In the genomic region with DNA sequence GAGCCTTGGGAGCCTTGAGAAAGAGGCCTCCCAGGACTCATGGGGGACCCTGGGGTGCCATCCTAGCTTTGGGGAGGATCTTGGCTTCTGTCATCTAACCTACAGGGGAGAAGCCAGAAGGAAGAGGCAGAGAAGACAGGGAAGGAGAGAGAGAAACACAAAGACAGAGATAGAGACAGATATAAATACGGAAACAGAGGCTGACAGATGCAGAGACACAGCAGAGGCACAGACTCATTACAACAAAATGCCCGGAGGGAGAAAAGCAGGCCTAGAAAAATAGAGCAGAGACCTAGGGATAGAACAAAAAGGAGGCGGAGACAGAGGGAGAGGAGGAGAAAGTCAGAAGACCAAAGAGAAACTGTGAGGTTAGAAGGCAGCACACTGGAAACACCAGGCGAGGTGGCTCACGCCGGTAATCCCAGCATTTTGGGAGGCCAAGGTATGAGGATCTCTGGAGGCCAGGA, we compare ENCODE assay signal across 1 cellular context.
TF ChIP-seq lines count a peak whose summit lies in the region.

No MANE protein-coding gene starts in this region.

TF ChIP-seq in H1, 55 proteins besides CTCF, POLR2A, EP300 and RAD21:
- TF ChIP-seq TAF1 (IDR thresholded peaks at IDR 0.05; ENCODE audit: low read depth, low read length) = no peak
- TF ChIP-seq SP1 (IDR thresholded peaks at IDR 0.05; ENCODE audit: low read depth, low read length) = no peak
- no peak for TF ChIP-seq KDM4A (IDR thresholded peaks at IDR 0.05; ENCODE audit: low read depth, low read length, severe bottlenecking)
- no peak for TF ChIP-seq SAP30 (IDR thresholded peaks at IDR 0.05; ENCODE audit: insufficient read depth, insufficient replicate concordance, low read length)
- peak; percentile 78 for TF ChIP-seq TBP (IDR thresholded peaks at IDR 0.05; ENCODE audit: low read depth, low read length)
- TF ChIP-seq, protein P1, sequence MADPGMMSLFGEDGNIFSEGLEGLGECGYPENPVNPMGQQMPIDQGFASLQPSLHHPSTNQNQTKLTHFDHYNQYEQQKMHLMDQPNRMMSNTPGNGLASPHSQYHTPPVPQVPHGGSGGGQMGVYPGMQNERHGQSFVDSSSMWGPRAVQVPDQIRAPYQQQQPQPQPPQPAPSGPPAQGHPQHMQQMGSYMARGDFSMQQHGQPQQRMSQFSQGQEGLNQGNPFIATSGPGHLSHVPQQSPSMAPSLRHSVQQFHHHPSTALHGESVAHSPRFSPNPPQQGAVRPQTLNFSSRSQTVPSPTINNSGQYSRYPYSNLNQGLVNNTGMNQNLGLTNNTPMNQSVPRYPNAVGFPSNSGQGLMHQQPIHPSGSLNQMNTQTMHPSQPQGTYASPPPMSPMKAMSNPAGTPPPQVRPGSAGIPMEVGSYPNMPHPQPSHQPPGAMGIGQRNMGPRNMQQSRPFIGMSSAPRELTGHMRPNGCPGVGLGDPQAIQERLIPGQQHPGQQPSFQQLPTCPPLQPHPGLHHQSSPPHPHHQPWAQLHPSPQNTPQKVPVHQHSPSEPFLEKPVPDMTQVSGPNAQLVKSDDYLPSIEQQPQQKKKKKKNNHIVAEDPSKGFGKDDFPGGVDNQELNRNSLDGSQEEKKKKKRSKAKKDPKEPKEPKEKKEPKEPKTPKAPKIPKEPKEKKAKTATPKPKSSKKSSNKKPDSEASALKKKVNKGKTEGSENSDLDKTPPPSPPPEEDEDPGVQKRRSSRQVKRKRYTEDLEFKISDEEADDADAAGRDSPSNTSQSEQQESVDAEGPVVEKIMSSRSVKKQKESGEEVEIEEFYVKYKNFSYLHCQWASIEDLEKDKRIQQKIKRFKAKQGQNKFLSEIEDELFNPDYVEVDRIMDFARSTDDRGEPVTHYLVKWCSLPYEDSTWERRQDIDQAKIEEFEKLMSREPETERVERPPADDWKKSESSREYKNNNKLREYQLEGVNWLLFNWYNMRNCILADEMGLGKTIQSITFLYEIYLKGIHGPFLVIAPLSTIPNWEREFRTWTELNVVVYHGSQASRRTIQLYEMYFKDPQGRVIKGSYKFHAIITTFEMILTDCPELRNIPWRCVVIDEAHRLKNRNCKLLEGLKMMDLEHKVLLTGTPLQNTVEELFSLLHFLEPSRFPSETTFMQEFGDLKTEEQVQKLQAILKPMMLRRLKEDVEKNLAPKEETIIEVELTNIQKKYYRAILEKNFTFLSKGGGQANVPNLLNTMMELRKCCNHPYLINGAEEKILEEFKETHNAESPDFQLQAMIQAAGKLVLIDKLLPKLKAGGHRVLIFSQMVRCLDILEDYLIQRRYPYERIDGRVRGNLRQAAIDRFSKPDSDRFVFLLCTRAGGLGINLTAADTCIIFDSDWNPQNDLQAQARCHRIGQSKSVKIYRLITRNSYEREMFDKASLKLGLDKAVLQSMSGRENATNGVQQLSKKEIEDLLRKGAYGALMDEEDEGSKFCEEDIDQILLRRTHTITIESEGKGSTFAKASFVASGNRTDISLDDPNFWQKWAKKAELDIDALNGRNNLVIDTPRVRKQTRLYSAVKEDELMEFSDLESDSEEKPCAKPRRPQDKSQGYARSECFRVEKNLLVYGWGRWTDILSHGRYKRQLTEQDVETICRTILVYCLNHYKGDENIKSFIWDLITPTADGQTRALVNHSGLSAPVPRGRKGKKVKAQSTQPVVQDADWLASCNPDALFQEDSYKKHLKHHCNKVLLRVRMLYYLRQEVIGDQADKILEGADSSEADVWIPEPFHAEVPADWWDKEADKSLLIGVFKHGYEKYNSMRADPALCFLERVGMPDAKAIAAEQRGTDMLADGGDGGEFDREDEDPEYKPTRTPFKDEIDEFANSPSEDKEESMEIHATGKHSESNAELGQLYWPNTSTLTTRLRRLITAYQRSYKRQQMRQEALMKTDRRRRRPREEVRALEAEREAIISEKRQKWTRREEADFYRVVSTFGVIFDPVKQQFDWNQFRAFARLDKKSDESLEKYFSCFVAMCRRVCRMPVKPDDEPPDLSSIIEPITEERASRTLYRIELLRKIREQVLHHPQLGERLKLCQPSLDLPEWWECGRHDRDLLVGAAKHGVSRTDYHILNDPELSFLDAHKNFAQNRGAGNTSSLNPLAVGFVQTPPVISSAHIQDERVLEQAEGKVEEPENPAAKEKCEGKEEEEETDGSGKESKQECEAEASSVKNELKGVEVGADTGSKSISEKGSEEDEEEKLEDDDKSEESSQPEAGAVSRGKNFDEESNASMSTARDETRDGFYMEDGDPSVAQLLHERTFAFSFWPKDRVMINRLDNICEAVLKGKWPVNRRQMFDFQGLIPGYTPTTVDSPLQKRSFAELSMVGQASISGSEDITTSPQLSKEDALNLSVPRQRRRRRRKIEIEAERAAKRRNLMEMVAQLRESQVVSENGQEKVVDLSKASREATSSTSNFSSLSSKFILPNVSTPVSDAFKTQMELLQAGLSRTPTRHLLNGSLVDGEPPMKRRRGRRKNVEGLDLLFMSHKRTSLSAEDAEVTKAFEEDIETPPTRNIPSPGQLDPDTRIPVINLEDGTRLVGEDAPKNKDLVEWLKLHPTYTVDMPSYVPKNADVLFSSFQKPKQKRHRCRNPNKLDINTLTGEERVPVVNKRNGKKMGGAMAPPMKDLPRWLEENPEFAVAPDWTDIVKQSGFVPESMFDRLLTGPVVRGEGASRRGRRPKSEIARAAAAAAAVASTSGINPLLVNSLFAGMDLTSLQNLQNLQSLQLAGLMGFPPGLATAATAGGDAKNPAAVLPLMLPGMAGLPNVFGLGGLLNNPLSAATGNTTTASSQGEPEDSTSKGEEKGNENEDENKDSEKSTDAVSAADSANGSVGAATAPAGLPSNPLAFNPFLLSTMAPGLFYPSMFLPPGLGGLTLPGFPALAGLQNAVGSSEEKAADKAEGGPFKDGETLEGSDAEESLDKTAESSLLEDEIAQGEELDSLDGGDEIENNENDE (IDR thresholded peaks at IDR 0.05; ENCODE audit: insufficient replicate concordance, low read length) = no peak
- no peak for TF ChIP-seq HDAC2 (IDR thresholded peaks at IDR 0.05; ENCODE audit: borderline replicate concordance in 1 of 2, low read depth in 2 of 2, low read length in 2 of 2)
TF ChIP-seq in H1: peak in this region for 1.
